Comparison of ENCODE assay signal across 10 cellular contexts in genomic region chr1:118928739-118929554, GRCh38. TPM values are rescaled to one million over a fixed set of nuclear protein-coding genes. Genes with fewer than 3 reads are reported as not detected.
A peak's percentile ranks its signal among the peaks of the same experiment; 100 is the strongest.
DNase-seq lines count a peak whose midpoint lies in the region; ATAC-seq and TF ChIP-seq lines count a peak whose summit lies in the region.
"Had no signal": no experiment of that assay in that cellular context is flagged by ENCODE, and none has a peak within 500 bp of the region (broad histone marks: within the 10 kb centered on the region; RNA-seq: fewer than 3 reads in every experiment).

No MANE protein-coding gene starts in this region.

- no peak overlapping the region for H2AFZ ChIP-seq in DND-41 (ENCODE audit: low read depth, low read length)
- no peak overlapping the region for H2AFZ ChIP-seq in hepatocyte

- CTCF ChIA-PET in WTC11 (lab: Charles Lee), result interaction anchor here (0.8 to 1.0 kb wide), 2 partner anchors 9 to 80 kb away, joined by 3 read pairs; no protein-coding TSS in a partner anchor

- H3K27ac Mint-ChIP-seq in HFFc6 (no peak overlapping the region), WTC11 (no peak overlapping the region)

- H3K4me3 Mint-ChIP-seq in HFFc6 (no peak overlapping the region), WTC11 (no peak overlapping the region)

- H3K36me3 ChIP-seq in DND-41 (ENCODE audit: insufficient read depth, low read length), result no peaks in the 10 kb centered on the region
- no peaks in the 10 kb centered on the region for H3K36me3 ChIP-seq in hepatocyte (replicated peaks; ENCODE audit: insufficient read depth, low read depth)

- POLR2A ChIA-PET in WTC11 (lab: Charles Lee), result no interaction called here

- H3K36me3 Mint-ChIP-seq in HFFc6 (ENCODE audit: low read depth) (peaks cover 21% of the 10 kb centered on the region; the same call in 1 of the 2 replicates), WTC11 (no peaks in the 10 kb centered on the region)

- 68% methylated on average over 2 of the region's 2 CpGs for WGBS in hepatocyte (ENCODE audit: low lambda C conversion rate, missing lambda C conversion rate)

- no peak overlapping the region for H3K9ac ChIP-seq in DND-41 (ENCODE audit: low read depth, low read length)

- H4K20me1 ChIP-seq in DND-41 (ENCODE audit: insufficient read depth, low read length), result no peaks in the 10 kb centered on the region
- no peaks in the 10 kb centered on the region for H4K20me1 ChIP-seq in hepatocyte (ENCODE audit: insufficient read depth, poor library complexity, severe bottlenecking)

- H3K27me3 ChIP-seq in DND-41 (ENCODE audit: insufficient read depth, low read length, poor library complexity) (no peaks in the 10 kb centered on the region), hepatocyte (no peaks in the 10 kb centered on the region)

- ATAC-seq in DND-41 (ENCODE audit: insufficient read depth, low read depth) (0 out of 3 replicates have a peak, but pooled peaks have one; percentile 58), WTC11 (peak; percentile 44; the same call in 1 of the 2 replicates), HG03460 (IDR thresholded peaks at IDR 0.05; ENCODE audit: unreplicated experiment) (no peak), GM21447 (IDR thresholded peaks at IDR 0.05; ENCODE audit: unreplicated experiment) (no peak), HG03439 (IDR thresholded peaks at IDR 0.05; ENCODE audit: unreplicated experiment) (no peak), left ventricle myocardium superior (no peak)

- H3K9me3 Mint-ChIP-seq in HFFc6, result no peaks in the 10 kb centered on the region
- H3K9me3 Mint-ChIP-seq in WTC11, result no peaks in the 10 kb centered on the region; the same call in 1 of the 2 replicates

- H3K4me2 ChIP-seq in DND-41 (ENCODE audit: insufficient read depth, low read length) (no peak overlapping the region), hepatocyte (no peak overlapping the region)

- H3K27me3 Mint-ChIP-seq in HFFc6 (ENCODE audit: insufficient read depth), result no peaks in the 10 kb centered on the region
- H3K27me3 Mint-ChIP-seq in WTC11 (ENCODE audit: low read depth), result peaks cover 6% of the 10 kb centered on the region; the same call in 1 of the 2 replicates

- H3K27ac ChIP-seq in DND-41 (ENCODE audit: low read length) (no peak overlapping the region), hepatocyte (no peak overlapping the region)

- H3K4me1 Mint-ChIP-seq in HFFc6 (ENCODE audit: low read depth) (no peaks in the 10 kb centered on the region; the same call in 1 of the 2 replicates), WTC11 (peaks cover 10% of the 10 kb centered on the region)

- intact Hi-C loops in left ventricle myocardium superior (cut with micrococcal nuclease), result no loop called here

- H3K9me3 ChIP-seq in DND-41 (ENCODE audit: insufficient read depth, low read length, severe bottlenecking) (no peaks in the 10 kb centered on the region), hepatocyte (ENCODE audit: low read depth) (no peaks in the 10 kb centered on the region)

- H3K9me2 ChIP-seq in hepatocyte (replicated peaks; ENCODE audit: insufficient read depth), result no peaks in the 10 kb centered on the region

- DNase-seq in DND-41 (peak; percentile 53), HFFc6 (no peak), WTC11 (ENCODE audit: low spot score) (peak; percentile 55), hepatocyte (ENCODE audit: low spot score) (peak; percentile 53), left ventricle myocardium superior (no peak)
- DNase-seq: activated CD4-positive, CD25-positive, alpha-beta regulatory T cell; amniotic stem cell had no signal

- TF ChIP-seq CTCF in DND-41 (IDR thresholded peaks at IDR 0.05; ENCODE audit: borderline replicate concordance, extremely low read depth, low read length, poor library complexity, severe bottlenecking) (no peak), HFFc6 (IDR thresholded peaks at IDR 0.05) (peak; percentile 8; the same call in 1 of the 2 replicates), WTC11 (IDR thresholded peaks at IDR 0.05) (no peak), hepatocyte (IDR thresholded peaks at IDR 0.05; ENCODE audit: poor library complexity) (no peak)

- H3K4me1 ChIP-seq in DND-41 (ENCODE audit: insufficient read depth, low read length) (no peaks in the 10 kb centered on the region), hepatocyte (ENCODE audit: insufficient read depth) (no peaks in the 10 kb centered on the region)

- H3K4me3 ChIP-seq in DND-41 (ENCODE audit: low read depth in 1 of 2, low read length in 2 of 2) (no peak overlapping the region), hepatocyte (no peak overlapping the region)

- no peaks in the 10 kb centered on the region for H3K79me2 ChIP-seq in DND-41 (ENCODE audit: insufficient read depth, low read length)
- H3K79me2 ChIP-seq in hepatocyte, result no peaks in the 10 kb centered on the region

TF ChIP-seq in WTC11, 78 proteins besides CTCF, POLR2A, EP300 and RAD21:
- 0 out of 2 replicates have a peak, but pooled peaks have one; percentile 29 for TF ChIP-seq JUN (CRISPR knock-in tag; IDR thresholded peaks at IDR 0.05)
- TF ChIP-seq PRRX2 (CRISPR knock-in tag; IDR thresholded peaks at IDR 0.05), result no peak
- peak; percentile 22; the same call in 1 of the 2 replicates for TF ChIP-seq USF1 (CRISPR knock-in tag; IDR thresholded peaks at IDR 0.05)
- TF ChIP-seq ARID4B (CRISPR knock-in tag; IDR thresholded peaks at IDR 0.05; ENCODE audit: borderline replicate concordance), result 0 out of 2 replicates have a peak, but pooled peaks have one; percentile 38
- no peak for TF ChIP-seq IRF1 (CRISPR knock-in tag; IDR thresholded peaks at IDR 0.05)
- no peak for TF ChIP-seq TEAD4 (CRISPR knock-in tag; IDR thresholded peaks at IDR 0.05)
- TF ChIP-seq NR1H2 (CRISPR knock-in tag; IDR thresholded peaks at IDR 0.05), result no peak
- no peak for TF ChIP-seq ZNF138 (CRISPR knock-in tag; conservative IDR thresholded peaks at IDR 0.05)
- TF ChIP-seq TEAD1 (CRISPR knock-in tag; IDR thresholded peaks at IDR 0.05), result no peak

RNA-seq across cellular contexts. Expression of gene TBX15, which starts 59.2 kb away (rescaled TPM):
- total RNA-seq in HFFc6 (2021; fragmentation: NEBNext Ultra II Directional; extraction: Animal tissue kit (Norgen Biotek cat#: 25700)), result 10 to 100 TPM in 3 of 6 experiments, 1 to 10 TPM in 3; 5.3 to 12.2 (median 10.0) TPM
- total RNA-seq in WTC11 (2021), result 0.07 to 0.11 TPM (median 0.09 TPM) in 3 replicates
- total RNA-seq in hepatocyte, result 3.8 and 5.1 TPM in 2 replicates
- 1.6 and 1.9 TPM in 2 replicates for polyA plus RNA-seq in hepatocyte
- 0.64 TPM for total RNA-seq in left ventricle myocardium superior

Comparison
In these comparisons a context has a peak if more than half of its experiments do, and no peak if none do; other contexts are left out.
1. ATAC-seq: peak in DND-41 (single experiment) and WTC11 (single experiment); none in HG03460 (single experiment), GM21447 (single experiment), HG03439 (single experiment) and left ventricle myocardium superior (single experiment).
2. DNase-seq: peak in DND-41 (single experiment), WTC11 (single experiment) and hepatocyte (single experiment); none in HFFc6 (single experiment) and left ventricle myocardium superior (single experiment).